17 cellular contexts compared by ENCODE assay signal in genomic region chr5:38316544-38317224, GRCh38. TPM values are rescaled to one million over a fixed set of nuclear protein-coding genes. Genes with fewer than 3 reads are reported as not detected.
DNase-seq lines count a peak whose midpoint lies in the region; ATAC-seq, FAIRE-seq and TF ChIP-seq lines count a peak whose summit lies in the region.
"Had no signal": no experiment of that assay in that cellular context is flagged by ENCODE, and none has a peak within 500 bp of the region (broad histone marks: within the 10 kb centered on the region; RNA-seq: fewer than 3 reads in every experiment).

No MANE protein-coding gene starts in this region.

- H3K27me3 ChIP-seq in HepG2 (ENCODE audit: control insufficient read depth in 1 of 2, insufficient read depth in 2 of 2, low read length in 2 of 2): no peaks in the 10 kb centered on the region
- no peaks in the 10 kb centered on the region for H3K27me3 ChIP-seq in right lobe of liver
- no peaks in the 10 kb centered on the region for H3K27me3 ChIP-seq in WERI-Rb-1 (ENCODE audit: insufficient read depth, low read depth, severe bottlenecking)
- H3K27me3 ChIP-seq: upper lobe of left lung had no signal

- H3K79me2 ChIP-seq in HepG2 (ENCODE audit: insufficient read depth, low read length): no peaks in the 10 kb centered on the region

- TF ChIP-seq RAD21 in HepG2 (CRISPR knock-in tag; IDR thresholded peaks at IDR 0.05): no peak

- no peaks in the 10 kb centered on the region for H3K36me3 Mint-ChIP-seq in mesothelial cell of epicardium

- H3K4me3 ChIP-seq in HepG2 (replicated peaks in 1 of 3; ENCODE audit: insufficient read depth in 1 of 3, low read depth in 2 of 3, low read length in 3 of 3) (no peak overlapping the region), right lobe of liver (no peak overlapping the region), WERI-Rb-1 (ENCODE audit: low read depth, low read length) (no peak overlapping the region)
- H3K4me3 ChIP-seq: upper lobe of left lung had no signal

- TF ChIP-seq POLR2A in HepG2 (IDR thresholded peaks at IDR 0.05; ENCODE audit: insufficient read depth in 1 of 2, low read depth in 2 of 2, low read length in 2 of 2) (no peak), right lobe of liver (IDR thresholded peaks at IDR 0.05) (no peak)

- H3K36me3 ChIP-seq in HepG2 (replicated peaks in 1 of 2; ENCODE audit: control insufficient read depth in 1 of 2, insufficient read depth in 2 of 2, low read length in 2 of 2): no peaks in the 10 kb centered on the region
- H3K36me3 ChIP-seq in right lobe of liver: no peaks in the 10 kb centered on the region
- peaks cover 19% of the 10 kb centered on the region for H3K36me3 ChIP-seq in WERI-Rb-1
- H3K36me3 ChIP-seq: upper lobe of left lung had no signal

- no peak for TF ChIP-seq CTCF in HepG2 (CRISPR knock-in tag; IDR thresholded peaks at IDR 0.05)
- no peak for TF ChIP-seq CTCF in right lobe of liver (IDR thresholded peaks at IDR 0.05)
- peak; percentile 22; the same call in 1 of the 2 replicates for TF ChIP-seq CTCF in WERI-Rb-1 (IDR thresholded peaks at IDR 0.05; ENCODE audit: low read depth, low read length)
- TF ChIP-seq CTCF in mesothelial cell of epicardium (IDR thresholded peaks at IDR 0.05; ENCODE audit: unreplicated experiment): no peak
- no peak for TF ChIP-seq CTCF in GM13976 (IDR thresholded peaks at IDR 0.05; ENCODE audit: borderline replicate concordance, control extremely low read depth, extremely low read depth, insufficient read depth, missing control alignments)

- H3K27ac ChIP-seq in HepG2 (ENCODE audit: extremely low read length, insufficient read depth, low read length) (no peak overlapping the region), right lobe of liver (no peak overlapping the region), WERI-Rb-1 (no peak overlapping the region)
- H3K27ac ChIP-seq: upper lobe of left lung had no signal

- H3K4me2 ChIP-seq in HepG2 (ENCODE audit: low read depth, low read length): no peak overlapping the region

- no peak overlapping the region for H2AFZ ChIP-seq in HepG2 (ENCODE audit: low read length)

- H3K9me3 ChIP-seq in HepG2 (ENCODE audit: low read length) (no peaks in the 10 kb centered on the region), right lobe of liver (no peaks in the 10 kb centered on the region), WERI-Rb-1 (ENCODE audit: severe bottlenecking) (no peaks in the 10 kb centered on the region)
- H3K9me3 ChIP-seq: upper lobe of left lung had no signal

- CTCF ChIA-PET in HepG2 (lab: Yijun Ruan, JAX; ENCODE audit: low intra/inter-chr PET ratio, low total read pairs): no interaction called here

- H3K4me3 Mint-ChIP-seq in mesothelial cell of epicardium: no peak overlapping the region
- H3K4me3 Mint-ChIP-seq: activated CD8-positive, alpha-beta T cell treated with anti-CD3 and anti-CD28 coated beads for 36 hours; nephron progenitor cell had no signal

- TF ChIP-seq EP300 in HepG2 (IDR thresholded peaks at IDR 0.05; ENCODE audit: low read depth in 2 of 2, low read length in 2 of 2) (no peak), HepG2 (CRISPR knock-in tag; IDR thresholded peaks at IDR 0.05; ENCODE audit: borderline replicate concordance) (no peak)

- FAIRE-seq in HepG2 (lab: Jason Lieb, UNC): no peak

- no peaks in the 10 kb centered on the region for H3K4me1 ChIP-seq in HepG2 (ENCODE audit: insufficient read depth, low read length)
- H3K4me1 ChIP-seq in right lobe of liver: no peaks in the 10 kb centered on the region
- H3K4me1 ChIP-seq: upper lobe of left lung had no signal

- no TSS peak for BruUV-seq in HepG2 (replicated peaks; lab: Mats Ljungman, UMichigan)

- ATAC-seq in HepG2 (no peak), right lobe of liver (no peak), left cardiac atrium (peak; percentile 66 to 87)
- ATAC-seq: activated CD8-positive, alpha-beta T cell treated with anti-CD3 and anti-CD28 coated beads for 36 hours had no signal

- H3K9me3 Mint-ChIP-seq in mesothelial cell of epicardium: peaks cover 4% of the 10 kb centered on the region
- H3K9me3 Mint-ChIP-seq: activated CD8-positive, alpha-beta T cell treated with anti-CD3 and anti-CD28 coated beads for 36 hours had no signal

- POLR2A ChIA-PET in HepG2 (lab: Yijun Ruan, JAX): no interaction called here

- H4K20me1 ChIP-seq in HepG2 (ENCODE audit: insufficient read depth, low read length): no peaks in the 10 kb centered on the region

- in situ Hi-C loops in HepG2 (cut with HindIII; ENCODE audit: extremely low pct_ligation_motif_present, low pct_unique_long_range_greater_than_20kb) (no loop called here), GM13976 (cut with MboI; ENCODE audit: low sequenced_read_pairs, unreplicated experiment) (no loop called here)

- no peak overlapping the region for H3K9ac ChIP-seq in HepG2 (ENCODE audit: insufficient read depth, low read depth, low read length)

- peaks cover 2% of the 10 kb centered on the region for H3K27me3 Mint-ChIP-seq in mesothelial cell of epicardium (ENCODE audit: low read depth)

- no peak overlapping the region for H3K27ac Mint-ChIP-seq in mesothelial cell of epicardium
- H3K27ac Mint-ChIP-seq: activated CD8-positive, alpha-beta T cell treated with anti-CD3 and anti-CD28 coated beads for 36 hours; nephron progenitor cell had no signal

- no peak for DNase-seq in HepG2 (ENCODE audit: low spot score)
- DNase-seq in right lobe of liver: no peak
- peak; percentile 21 for DNase-seq in WERI-Rb-1
- DNase-seq in left cardiac atrium: no peak
- no peak for DNase-seq in stimulated activated CD4-positive, alpha-beta T cell treated with anti-CD3 and anti-CD28 coated beads, Interleukin-2, amount 100 ng/mL, for 24 hours
- DNase-seq in mesothelial cell of epicardium (ENCODE audit: low spot score in 2 of 2, unreplicated experiment in 2 of 2): no peak
- no peak for DNase-seq in OCI-M2 (lab: John Stamatoyannopoulos, UW; ENCODE audit: unreplicated experiment)
- no peak for DNase-seq in GM13976 (ENCODE audit: low spot score)
- DNase-seq: ACHN; activated CD8-positive, alpha-beta T cell treated with anti-CD3 and anti-CD28 coated beads for 36 hours; activated naive CD4-positive, alpha-beta T cell treated with anti-CD3 and anti-CD28 coated beads, Interleukin-2, amount 50 U/mL, for 16 hours; cortex of kidney; kidney glomerular epithelial cell; NCI-H2081; nephron progenitor cell; upper lobe of left lung had no signal

- peaks cover 5% of the 10 kb centered on the region for H3K4me1 Mint-ChIP-seq in mesothelial cell of epicardium

- intact Hi-C loops in HepG2 (cut with micrococcal nuclease; ENCODE audit: unreplicated experiment) (no loop called here), right lobe of liver (cut with DNase I) (no loop called here), left cardiac atrium (cut with DNase I) (no loop called here)

- 4% methylated on average over 6 of the region's 6 CpGs for WGBS in HepG2 (ENCODE audit: low lambda C conversion rate)
- WGBS in right lobe of liver (ENCODE audit: insufficient coverage, low coverage, low lambda C conversion rate, missing lambda C conversion rate): 43% methylated on average over 6 of the region's 6 CpGs

TF ChIP-seq in HepG2, 621 proteins besides CTCF, POLR2A, EP300 and RAD21 (continues in another document):
- no peak for TF ChIP-seq ZNF333 (CRISPR knock-in tag; IDR thresholded peaks at IDR 0.05; ENCODE audit: borderline replicate concordance)

RNA-seq across cellular contexts. Expression of gene EGFLAM, which starts 58.3 kb away (rescaled TPM):
- total RNA-seq in HepG2 (2016; rRNA removed; fragmentation: Illumina TruSeq; extraction: Trizol) (not detected in 2 replicates), right lobe of liver (1 to 10 TPM in 4 of 6 experiments, under 1 TPM in 2; 0.50 to 6.2 (median 2.3) TPM), left cardiac atrium (10 to 100 TPM in 1 of 2 donors, 1 to 10 TPM in 1; 9.9 to 10.5 TPM), mesothelial cell of epicardium (6.8 to 7.1 TPM (median 7.1 TPM) in 3 replicates)
- total RNA-seq in HepG2 (2016; cell fraction: cytosol; rRNA removed; fragmentation: Illumina TruSeq; extraction: Trizol; ENCODE audit: low read depth): not detected in 2 replicates
- total RNA-seq in HepG2 (2016; cell fraction: insoluble cytoplasmic fraction; rRNA removed; fragmentation: Illumina TruSeq; extraction: Trizol): not detected in 2 replicates
- total RNA-seq in HepG2 (2016; cell fraction: membrane; rRNA removed; fragmentation: Illumina TruSeq; extraction: Trizol): not detected in 2 replicates
- not detected in 2 replicates for total RNA-seq in HepG2 (2016; cell fraction: nucleus; rRNA removed; fragmentation: Illumina TruSeq; extraction: Trizol)
- polyA plus RNA-seq in HepG2 (2011; rRNA removed): not detected in 2 replicates
- polyA plus RNA-seq in HepG2 (2011; cell fraction: cytosol; rRNA removed): not detected in 2 replicates
- not detected in 2 replicates for polyA plus RNA-seq in HepG2 (2011; cell fraction: nucleus; rRNA removed)
- polyA plus RNA-seq in HepG2 (2012): not detected in 2 replicates
- not detected in 2 replicates for polyA plus RNA-seq in HepG2 (2016; cell fraction: cytosol; fragmentation: Illumina TruSeq; extraction: Trizol; ENCODE audit: low read depth)
- not detected in 2 replicates for polyA plus RNA-seq in HepG2 (2016; cell fraction: insoluble cytoplasmic fraction; fragmentation: Illumina TruSeq; extraction: Trizol; ENCODE audit: low read depth)
- polyA plus RNA-seq in HepG2 (2016; cell fraction: membrane; fragmentation: Illumina TruSeq; extraction: Trizol; ENCODE audit: low read depth): not detected in 2 replicates
- not detected in 2 replicates for polyA plus RNA-seq in HepG2 (2016; cell fraction: nucleus; fragmentation: Illumina TruSeq; extraction: Trizol; ENCODE audit: insufficient read depth, low read depth)
- polyA minus RNA-seq in HepG2 (2011; rRNA and poly(A)+ RNA removed; ENCODE audit: low replicate concordance): not detected in 2 replicates
- polyA minus RNA-seq in HepG2 (2011; cell fraction: cytosol; rRNA and poly(A)+ RNA removed): not detected in 2 replicates
- not detected in 2 replicates for polyA minus RNA-seq in HepG2 (2011; cell fraction: nucleus; rRNA and poly(A)+ RNA removed)
- total RNA-seq: activated CD8-positive, alpha-beta T cell treated with anti-CD3 and anti-CD28 coated beads for 36 hours; T-helper 2 cell treated with Interferon-gamma antibody and Interleukin-4, amounts not matched to agents 100 ng/mL and 5 ng/mL, for 36 hours had no signal

Comparison
In these comparisons a context has a peak if more than half of its experiments do, and no peak if none do; other contexts are left out.
1. ATAC-seq: peak in left cardiac atrium (2 of 2); none in HepG2 (single experiment) and right lobe of liver (0 of 4).